In the genomic region with DNA sequence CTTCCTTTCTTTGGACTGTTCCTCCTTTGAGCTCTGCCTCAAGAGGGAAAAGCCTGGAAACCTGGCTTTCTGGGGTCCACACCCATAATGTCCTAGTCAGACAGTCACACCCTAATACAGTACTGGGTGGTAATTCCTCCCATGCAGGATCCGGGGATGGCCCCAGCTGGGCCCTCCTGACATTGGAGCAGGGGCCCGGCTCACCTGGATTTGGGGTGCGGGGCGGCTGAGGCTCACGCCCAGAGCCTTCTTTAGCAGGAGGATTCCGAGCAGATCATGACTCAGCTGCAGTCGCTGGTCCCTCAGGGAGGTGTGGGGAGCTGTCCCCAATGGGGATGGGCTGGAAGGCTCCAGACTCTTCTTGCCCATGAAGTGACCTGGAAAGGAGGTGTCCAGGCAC, we compare ENCODE assay signal across 17 cellular contexts. TPM values are rescaled to one million over a fixed set of nuclear protein-coding genes. Genes with fewer than 3 reads are reported as not detected.
DNase-seq lines count a peak whose midpoint lies in the region; ATAC-seq and TF ChIP-seq lines count a peak whose summit lies in the region.
"Had no signal": no experiment of that assay in that cellular context is flagged by ENCODE, and none has a peak within 500 bp of the region (broad histone marks: within the 10 kb centered on the region; RNA-seq: fewer than 3 reads in every experiment).

No MANE protein-coding gene starts in this region.

- intact Hi-C loops in sigmoid colon (cut with DNase I), result loop anchor here (2.0 to 5.0 kb wide), 3 partner anchors 45 to 220 kb away; no protein-coding TSS in a partner anchor

- H3K79me2 ChIP-seq in fibroblast of lung (ENCODE audit: control insufficient read depth, insufficient read depth, low read length), result peaks cover 16% of the 10 kb centered on the region

- WGBS in sigmoid colon, 2 donors, result 89 to 94% methylated on average over 7 of the region's 7 CpGs

- DNase-seq in activated naive CD4-positive, alpha-beta T cell treated with anti-CD3 and anti-CD28 coated beads, Interleukin-2, amount 10 ng/mL, durations not matched to agents 7 days and 5 days, result no peak
- DNase-seq in activated naive CD4-positive, alpha-beta T cell treated with anti-CD3 and anti-CD28 coated beads, Interleukin-2, amount 50 U/mL, for 72 hours (ENCODE audit: low spot score in 2 of 2), result no peak
- no peak for DNase-seq in T-helper 17 cell
- no peak for DNase-seq in fibroblast of lung (ENCODE audit: low read depth in 2 of 2)
- DNase-seq in anterior cingulate cortex (lab: John Stamatoyannopoulos, UW), result no peak
- no peak for DNase-seq in SW 1271 (lab: John Stamatoyannopoulos, UW)
- no peak for DNase-seq in sigmoid colon
- DNase-seq: activated CD4-positive, alpha-beta T cell treated with anti-CD3 and anti-CD28 coated beads, Interleukin-2, amount 50 U/mL, for 1 hour; effector memory CD4-positive, alpha-beta T cell; NCI-H1092; NCI-H526 treated with DMSO at 0.1 percent for 48 hours; transverse colon had no signal

- H3K27me3 ChIP-seq in fibroblast of lung (ENCODE audit: control insufficient read depth, insufficient read depth, low read length), result no peaks in the 10 kb centered on the region
- no peaks in the 10 kb centered on the region for H3K27me3 ChIP-seq in sigmoid colon
- H3K27me3 ChIP-seq: ascending aorta, transverse colon had no signal

- CTCF ChIA-PET in activated naive CD4-positive, alpha-beta T cell treated with anti-CD3 and anti-CD28 coated beads, Interleukin-2, amount 10 ng/mL, durations not matched to agents 7 days and 5 days (lab: Charles Lee), result interaction anchor here (1.5 to 4.2 kb wide), 2 partner anchors 58 to 221 kb away, joined by 4 to 16 read pairs; no protein-coding TSS in a partner anchor

- H4K20me1 ChIP-seq in fibroblast of lung (ENCODE audit: control insufficient read depth, extremely low read depth, insufficient read depth, low read length), result no peaks in the 10 kb centered on the region

- H3K4me1 ChIP-seq in fibroblast of lung (ENCODE audit: control insufficient read depth, extremely low read depth, insufficient read depth, low read length) (peaks cover 11% of the 10 kb centered on the region), sigmoid colon (peaks cover 0 to 46% (median 33%) of the 10 kb centered on the region in 4 donors)

- peak overlapping the region; percentile 70 for H3K4me3 Mint-ChIP-seq in activated naive CD4-positive, alpha-beta T cell treated with anti-CD3 and anti-CD28 coated beads, Interleukin-2, amount 10 ng/mL, durations not matched to agents 7 days and 5 days
- H3K4me3 Mint-ChIP-seq in T-helper 17 cell, result peak overlapping the region; percentile 85
- H3K4me3 Mint-ChIP-seq in stimulated activated memory B cell treated with anti-CD40 and anti-IgM and Interleukin-4, amounts not matched to agents 10 μg/mL and 1 μg/mL and 100 μg/mL, for 72 hours, result peak overlapping the region; percentile 80

- no peak overlapping the region for H3K9ac ChIP-seq in fibroblast of lung (ENCODE audit: insufficient read depth, low read length)

- no peak for TF ChIP-seq POLR2A in sigmoid colon (IDR thresholded peaks at IDR 0.05)

- TF ChIP-seq CTCF in fibroblast of lung (conservative IDR thresholded peaks at IDR 0.05 in 1 of 2, IDR thresholded peaks at IDR 0.05 in 1 of 2; ENCODE audit: low read depth in 1 of 2, low read length in 2 of 2) (no peak), sigmoid colon (IDR thresholded peaks at IDR 0.05) (no peak)

- no peak overlapping the region for H3K4me3 ChIP-seq in fibroblast of lung (replicated peaks in 1 of 4; ENCODE audit: control extremely low read depth in 1 of 4, insufficient read depth in 1 of 4, low read depth in 3 of 4, low read length in 4 of 4)
- no peak overlapping the region for H3K4me3 ChIP-seq in sigmoid colon

- H3K4me1 Mint-ChIP-seq in activated naive CD4-positive, alpha-beta T cell treated with anti-CD3 and anti-CD28 coated beads, Interleukin-2, amount 10 ng/mL, durations not matched to agents 7 days and 5 days, result peaks cover 52% of the 10 kb centered on the region
- H3K4me1 Mint-ChIP-seq in T-helper 17 cell, result peaks cover 30% of the 10 kb centered on the region
- peaks cover 60% of the 10 kb centered on the region for H3K4me1 Mint-ChIP-seq in stimulated activated memory B cell treated with anti-CD40 and anti-IgM and Interleukin-4, amounts not matched to agents 10 μg/mL and 1 μg/mL and 100 μg/mL, for 72 hours

- H3K27ac Mint-ChIP-seq in activated naive CD4-positive, alpha-beta T cell treated with anti-CD3 and anti-CD28 coated beads, Interleukin-2, amount 10 ng/mL, durations not matched to agents 7 days and 5 days, result peak overlapping the region; percentile 33
- no peak overlapping the region for H3K27ac Mint-ChIP-seq in activated naive CD4-positive, alpha-beta T cell treated with anti-CD3 and anti-CD28 coated beads, Interleukin-2, amount 50 U/mL, for 72 hours
- H3K27ac Mint-ChIP-seq in T-helper 17 cell, result peak overlapping the region; percentile 24
- H3K27ac Mint-ChIP-seq in stimulated activated memory B cell treated with anti-CD40 and anti-IgM and Interleukin-4, amounts not matched to agents 10 μg/mL and 1 μg/mL and 100 μg/mL, for 72 hours, result peak overlapping the region; percentile 85

- no peak overlapping the region for H2AFZ ChIP-seq in fibroblast of lung (ENCODE audit: low read length)

- no peaks in the 10 kb centered on the region for H3K9me3 ChIP-seq in T-helper 17 cell (ENCODE audit: control insufficient read depth, low read length, poor library complexity, severe bottlenecking)
- no peaks in the 10 kb centered on the region for H3K9me3 ChIP-seq in fibroblast of lung (ENCODE audit: control insufficient read depth, insufficient read depth, low read depth, low read length)
- H3K9me3 ChIP-seq in sigmoid colon, result no peaks in the 10 kb centered on the region
- H3K9me3 ChIP-seq: ascending aorta, transverse colon had no signal

- H3K27me3 Mint-ChIP-seq in activated naive CD4-positive, alpha-beta T cell treated with anti-CD3 and anti-CD28 coated beads, Interleukin-2, amount 10 ng/mL, durations not matched to agents 7 days and 5 days, result peaks cover 12% of the 10 kb centered on the region
- H3K27me3 Mint-ChIP-seq in T-helper 17 cell, result no peaks in the 10 kb centered on the region
- no peaks in the 10 kb centered on the region for H3K27me3 Mint-ChIP-seq in stimulated activated memory B cell treated with anti-CD40 and anti-IgM and Interleukin-4, amounts not matched to agents 10 μg/mL and 1 μg/mL and 100 μg/mL, for 72 hours

- no peak for ATAC-seq in activated naive CD4-positive, alpha-beta T cell treated with anti-CD3 and anti-CD28 coated beads, Interleukin-2, amount 50 U/mL, for 72 hours
- ATAC-seq in T-helper 17 cell, result no peak
- no peak for ATAC-seq in stimulated activated memory B cell treated with anti-CD40 and anti-IgM and Interleukin-4, amounts not matched to agents 10 μg/mL and 1 μg/mL and 100 μg/mL, for 72 hours
- ATAC-seq: right cardiac atrium had no signal

- peak overlapping the region; percentile 79 for H3K4me2 ChIP-seq in fibroblast of lung (ENCODE audit: extremely low read depth, insufficient read depth, low read length)

- H3K9me3 Mint-ChIP-seq in activated naive CD4-positive, alpha-beta T cell treated with anti-CD3 and anti-CD28 coated beads, Interleukin-2, amount 10 ng/mL, durations not matched to agents 7 days and 5 days, result no peaks in the 10 kb centered on the region
- no peaks in the 10 kb centered on the region for H3K9me3 Mint-ChIP-seq in activated naive CD4-positive, alpha-beta T cell treated with anti-CD3 and anti-CD28 coated beads, Interleukin-2, amount 50 U/mL, for 72 hours
- H3K9me3 Mint-ChIP-seq in stimulated activated memory B cell treated with anti-CD40 and anti-IgM and Interleukin-4, amounts not matched to agents 10 μg/mL and 1 μg/mL and 100 μg/mL, for 72 hours, result no peaks in the 10 kb centered on the region

- H3K27ac ChIP-seq in fibroblast of lung (ENCODE audit: insufficient read depth, low read length) (no peak overlapping the region), sigmoid colon (no peak overlapping the region)
- H3K27ac ChIP-seq: HL-60, SK-N-MC had no signal

- H3K36me3 Mint-ChIP-seq in activated naive CD4-positive, alpha-beta T cell treated with anti-CD3 and anti-CD28 coated beads, Interleukin-2, amount 10 ng/mL, durations not matched to agents 7 days and 5 days, result peaks cover 15% of the 10 kb centered on the region
- peaks cover 6% of the 10 kb centered on the region in 2 donors for H3K36me3 Mint-ChIP-seq in activated naive CD4-positive, alpha-beta T cell treated with anti-CD3 and anti-CD28 coated beads, Interleukin-2, amount 50 U/mL, for 72 hours
- no peaks in the 10 kb centered on the region for H3K36me3 Mint-ChIP-seq in T-helper 17 cell (ENCODE audit: low read depth)
- H3K36me3 Mint-ChIP-seq in stimulated activated memory B cell treated with anti-CD40 and anti-IgM and Interleukin-4, amounts not matched to agents 10 μg/mL and 1 μg/mL and 100 μg/mL, for 72 hours, result peaks cover 12% of the 10 kb centered on the region

- no peak for TF ChIP-seq EP300 in sigmoid colon (IDR thresholded peaks at IDR 0.05)

- H3K36me3 ChIP-seq in fibroblast of lung (ENCODE audit: control insufficient read depth, insufficient read depth, low read length), result peaks cover 6% of the 10 kb centered on the region
- H3K36me3 ChIP-seq in sigmoid colon, result peaks cover 0 to 8% (median 2%) of the 10 kb centered on the region in 4 donors
- H3K36me3 ChIP-seq: transverse colon had no signal

RNA-seq across cellular contexts. Expression of a gene that starts 1.0 kb away (rescaled TPM):
- 1 to 10 TPM; 1.9 to 9.4 TPM for total RNA-seq in activated naive CD4-positive, alpha-beta T cell treated with anti-CD3 and anti-CD28 coated beads, Interleukin-2, amount 50 U/mL, for 72 hours
- total RNA-seq in T-helper 17 cell (1 to 10 TPM; 2.0 to 3.3 TPM), fibroblast of lung (3.1 and 3.6 TPM in 2 replicates), sigmoid colon (1 to 10 TPM; 3.0 to 8.9 (median 8.0) TPM)
- polyA plus RNA-seq in fibroblast of lung (1.5 and 2.4 TPM in 2 replicates), sigmoid colon (1 to 10 TPM in 2 of 3 donors, under 1 TPM in 1; 0.69 to 8.2 (median 1.2) TPM)
- polyA plus RNA-seq in fibroblast of lung (2012), result 4.1 and 7.6 TPM in 2 replicates
- polyA minus RNA-seq in fibroblast of lung (ENCODE audit: low replicate concordance), result 3.9 and 8.8 TPM in 2 replicates

RNA-seq across cellular contexts. Expression of a gene that starts 2.9 kb away (rescaled TPM):
- 10 to 100 TPM in 1 of 2 donors, 1 to 10 TPM in 1; 6.9 to 17.5 TPM for total RNA-seq in activated naive CD4-positive, alpha-beta T cell treated with anti-CD3 and anti-CD28 coated beads, Interleukin-2, amount 50 U/mL, for 72 hours
- total RNA-seq in T-helper 17 cell (10 to 100 TPM; 26.0 to 29.8 TPM), fibroblast of lung (38.3 and 51.1 TPM in 2 replicates), sigmoid colon (10 to 100 TPM; 16.8 to 22.7 (median 19.2) TPM)
- polyA plus RNA-seq in fibroblast of lung (15.6 and 16.8 TPM in 2 replicates), sigmoid colon (10 to 100 TPM in 2 of 3 donors, 1 to 10 TPM in 1; 6.7 to 18.7 (median 10.8) TPM)
- polyA plus RNA-seq in fibroblast of lung (2012), result 13.5 and 15.6 TPM in 2 replicates
- 18.1 and 20.7 TPM in 2 replicates for polyA minus RNA-seq in fibroblast of lung (ENCODE audit: low replicate concordance)

RNA-seq across cellular contexts. Expression of a gene that starts 56.2 kb away (rescaled TPM):
- total RNA-seq in activated naive CD4-positive, alpha-beta T cell treated with anti-CD3 and anti-CD28 coated beads, Interleukin-2, amount 50 U/mL, for 72 hours, result 1 to 10 TPM; 5.6 to 6.2 TPM
- total RNA-seq in T-helper 17 cell (1 to 10 TPM; 3.6 to 4.1 TPM), fibroblast of lung (9.2 and 9.8 TPM in 2 replicates), sigmoid colon (10 to 100 TPM in 1 of 4 donors, 1 to 10 TPM in 3; 4.2 to 17.0 (median 6.8) TPM)
- polyA plus RNA-seq in fibroblast of lung (6.4 and 8.9 TPM in 2 replicates), sigmoid colon (1 to 10 TPM; 2.4 to 6.9 (median 4.2) TPM)
- 5.8 and 8.0 TPM in 2 replicates for polyA plus RNA-seq in fibroblast of lung (2012)
- polyA minus RNA-seq in fibroblast of lung (ENCODE audit: low replicate concordance), result 2.1 and 3.1 TPM in 2 replicates

RNA-seq across cellular contexts. Expression of a gene that starts 59.0 kb away (rescaled TPM):
- total RNA-seq in activated naive CD4-positive, alpha-beta T cell treated with anti-CD3 and anti-CD28 coated beads, Interleukin-2, amount 50 U/mL, for 72 hours, result 100 to 1,000 TPM; 111 to 129 TPM
- 10 to 100 TPM; 53.1 to 67.7 TPM for total RNA-seq in T-helper 17 cell
- 263 and 300 TPM in 2 replicates for total RNA-seq in fibroblast of lung
- polyA plus RNA-seq in fibroblast of lung, result 243 and 254 TPM in 2 replicates
- polyA plus RNA-seq in fibroblast of lung (2012), result 206 and 222 TPM in 2 replicates
- 45.0 and 50.6 TPM in 2 replicates for polyA minus RNA-seq in fibroblast of lung (ENCODE audit: low replicate concordance)
- 100 to 1,000 TPM in 2 of 4 donors, 10 to 100 TPM in 2; 83.9 to 153 (median 112) TPM for total RNA-seq in sigmoid colon
- 100 to 1,000 TPM; 152 to 216 (median 166) TPM for polyA plus RNA-seq in sigmoid colon

Comparison
In these comparisons a context has a peak if more than half of its experiments do, and no peak if none do; other contexts are left out.
1. H3K27ac Mint-ChIP-seq: peak in activated naive CD4-positive, alpha-beta T cell treated with anti-CD3 and anti-CD28 coated beads, Interleukin-2, amount 10 ng/mL, durations not matched to agents 7 days and 5 days (single experiment), T-helper 17 cell (single experiment) and stimulated activated memory B cell treated with anti-CD40 and anti-IgM and Interleukin-4, amounts not matched to agents 10 μg/mL and 1 μg/mL and 100 μg/mL, for 72 hours (single experiment); none in activated naive CD4-positive, alpha-beta T cell treated with anti-CD3 and anti-CD28 coated beads, Interleukin-2, amount 50 U/mL, for 72 hours (0 of 2).
2. Peak in every context shown above with its lines, with median percentiles within 50 percentile points of each other: H3K4me3 Mint-ChIP-seq.